Comparison of ENCODE assay signal across 1 cellular context in the genomic region with DNA sequence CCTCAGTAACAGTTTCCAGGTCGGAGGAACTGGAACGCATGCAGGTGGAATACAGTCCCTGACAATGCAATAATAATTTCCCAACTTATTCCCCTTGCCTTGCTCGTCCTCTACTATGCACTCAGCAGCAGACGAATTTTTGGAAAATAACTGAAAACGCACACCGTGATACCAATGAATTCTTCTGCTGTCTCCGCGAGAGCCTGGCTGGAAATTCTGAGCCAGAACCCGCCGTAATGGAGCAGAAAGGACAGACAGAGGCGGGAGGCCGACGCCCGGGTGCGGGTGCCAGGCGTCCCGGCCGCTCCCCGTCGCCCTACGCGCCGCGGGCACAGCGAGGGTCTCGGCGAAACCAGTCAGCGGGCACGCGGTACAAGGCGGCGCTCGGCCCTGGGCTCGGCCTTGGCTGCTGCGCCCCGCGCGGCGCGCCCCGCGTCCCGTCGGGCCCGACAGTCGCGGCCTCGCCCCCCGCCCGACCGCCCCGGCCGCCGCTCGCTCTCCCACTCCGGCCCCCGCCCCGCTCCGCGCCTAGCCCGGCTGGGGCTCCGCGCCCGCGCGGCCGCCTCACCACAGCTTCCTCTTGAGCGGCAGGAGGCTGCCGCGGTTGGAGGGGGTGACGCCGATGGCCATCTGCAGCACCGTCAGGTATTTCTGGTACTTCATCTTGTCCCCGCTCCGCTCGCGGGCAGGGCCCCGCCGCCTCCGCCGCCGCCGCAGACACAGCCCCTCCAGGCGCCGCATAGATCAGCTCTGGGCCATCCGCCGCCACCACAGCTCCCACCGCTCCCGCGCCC.
A peak's percentile ranks its signal among the peaks of the same experiment; 100 is the strongest.
TF ChIP-seq lines count a peak whose summit lies in the region.

No MANE protein-coding gene starts in this region.

TF ChIP-seq in HEK293, 187 proteins besides CTCF, POLR2A, EP300 and RAD21 (continued from another document):
- TF ChIP-seq, protein P1, sequence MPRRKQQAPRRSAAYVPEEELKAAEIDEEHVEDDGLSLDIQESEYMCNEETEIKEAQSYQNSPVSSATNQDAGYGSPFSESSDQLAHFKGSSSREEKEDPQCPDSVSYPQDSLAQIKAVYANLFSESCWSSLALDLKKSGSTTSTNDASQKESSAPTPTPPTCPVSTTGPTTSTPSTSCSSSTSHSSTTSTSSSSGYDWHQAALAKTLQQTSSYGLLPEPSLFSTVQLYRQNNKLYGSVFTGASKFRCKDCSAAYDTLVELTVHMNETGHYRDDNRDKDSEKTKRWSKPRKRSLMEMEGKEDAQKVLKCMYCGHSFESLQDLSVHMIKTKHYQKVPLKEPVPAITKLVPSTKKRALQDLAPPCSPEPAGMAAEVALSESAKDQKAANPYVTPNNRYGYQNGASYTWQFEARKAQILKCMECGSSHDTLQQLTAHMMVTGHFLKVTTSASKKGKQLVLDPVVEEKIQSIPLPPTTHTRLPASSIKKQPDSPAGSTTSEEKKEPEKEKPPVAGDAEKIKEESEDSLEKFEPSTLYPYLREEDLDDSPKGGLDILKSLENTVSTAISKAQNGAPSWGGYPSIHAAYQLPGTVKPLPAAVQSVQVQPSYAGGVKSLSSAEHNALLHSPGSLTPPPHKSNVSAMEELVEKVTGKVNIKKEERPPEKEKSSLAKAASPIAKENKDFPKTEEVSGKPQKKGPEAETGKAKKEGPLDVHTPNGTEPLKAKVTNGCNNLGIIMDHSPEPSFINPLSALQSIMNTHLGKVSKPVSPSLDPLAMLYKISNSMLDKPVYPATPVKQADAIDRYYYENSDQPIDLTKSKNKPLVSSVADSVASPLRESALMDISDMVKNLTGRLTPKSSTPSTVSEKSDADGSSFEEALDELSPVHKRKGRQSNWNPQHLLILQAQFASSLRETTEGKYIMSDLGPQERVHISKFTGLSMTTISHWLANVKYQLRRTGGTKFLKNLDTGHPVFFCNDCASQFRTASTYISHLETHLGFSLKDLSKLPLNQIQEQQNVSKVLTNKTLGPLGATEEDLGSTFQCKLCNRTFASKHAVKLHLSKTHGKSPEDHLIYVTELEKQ (tag by site-specific recombination; IDR thresholded peaks at IDR 0.05; ENCODE audit: borderline replicate concordance), result no peak
- no peak for TF ChIP-seq ZNF521 (tag by site-specific recombination; IDR thresholded peaks at IDR 0.05)
- no peak for TF ChIP-seq ZNF701 (tag by site-specific recombination; IDR thresholded peaks at IDR 0.05)
- no peak for TF ChIP-seq ZNF114 (tag by site-specific recombination; IDR thresholded peaks at IDR 0.05)
- TF ChIP-seq REST (tag by site-specific recombination; IDR thresholded peaks at IDR 0.05), result no peak
- TF ChIP-seq ZNF266 (tag by site-specific recombination; IDR thresholded peaks at IDR 0.05; ENCODE audit: low read depth), result no peak
- TF ChIP-seq ZNF221 (tag by site-specific recombination; IDR thresholded peaks at IDR 0.05; ENCODE audit: borderline replicate concordance), result no peak
- TF ChIP-seq ZNF626 (tag by site-specific recombination; IDR thresholded peaks at IDR 0.05), result no peak
- TF ChIP-seq, protein P2, sequence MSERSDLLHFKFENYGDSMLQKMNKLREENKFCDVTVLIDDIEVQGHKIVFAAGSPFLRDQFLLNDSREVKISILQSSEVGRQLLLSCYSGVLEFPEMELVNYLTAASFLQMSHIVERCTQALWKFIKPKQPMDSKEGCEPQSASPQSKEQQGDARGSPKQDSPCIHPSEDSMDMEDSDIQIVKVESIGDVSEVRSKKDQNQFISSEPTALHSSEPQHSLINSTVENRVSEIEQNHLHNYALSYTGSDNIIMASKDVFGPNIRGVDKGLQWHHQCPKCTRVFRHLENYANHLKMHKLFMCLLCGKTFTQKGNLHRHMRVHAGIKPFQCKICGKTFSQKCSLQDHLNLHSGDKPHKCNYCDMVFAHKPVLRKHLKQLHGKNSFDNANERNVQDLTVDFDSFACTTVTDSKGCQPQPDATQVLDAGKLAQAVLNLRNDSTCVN (tag by site-specific recombination; optimal IDR thresholded peaks at IDR 0.05), result peak; percentile 71
- no peak for TF ChIP-seq ZNF19 (tag by site-specific recombination; IDR thresholded peaks at IDR 0.05; ENCODE audit: low read depth)
- no peak for TF ChIP-seq OSR2 (tag by site-specific recombination; IDR thresholded peaks at IDR 0.05)
- TF ChIP-seq, protein P3, sequence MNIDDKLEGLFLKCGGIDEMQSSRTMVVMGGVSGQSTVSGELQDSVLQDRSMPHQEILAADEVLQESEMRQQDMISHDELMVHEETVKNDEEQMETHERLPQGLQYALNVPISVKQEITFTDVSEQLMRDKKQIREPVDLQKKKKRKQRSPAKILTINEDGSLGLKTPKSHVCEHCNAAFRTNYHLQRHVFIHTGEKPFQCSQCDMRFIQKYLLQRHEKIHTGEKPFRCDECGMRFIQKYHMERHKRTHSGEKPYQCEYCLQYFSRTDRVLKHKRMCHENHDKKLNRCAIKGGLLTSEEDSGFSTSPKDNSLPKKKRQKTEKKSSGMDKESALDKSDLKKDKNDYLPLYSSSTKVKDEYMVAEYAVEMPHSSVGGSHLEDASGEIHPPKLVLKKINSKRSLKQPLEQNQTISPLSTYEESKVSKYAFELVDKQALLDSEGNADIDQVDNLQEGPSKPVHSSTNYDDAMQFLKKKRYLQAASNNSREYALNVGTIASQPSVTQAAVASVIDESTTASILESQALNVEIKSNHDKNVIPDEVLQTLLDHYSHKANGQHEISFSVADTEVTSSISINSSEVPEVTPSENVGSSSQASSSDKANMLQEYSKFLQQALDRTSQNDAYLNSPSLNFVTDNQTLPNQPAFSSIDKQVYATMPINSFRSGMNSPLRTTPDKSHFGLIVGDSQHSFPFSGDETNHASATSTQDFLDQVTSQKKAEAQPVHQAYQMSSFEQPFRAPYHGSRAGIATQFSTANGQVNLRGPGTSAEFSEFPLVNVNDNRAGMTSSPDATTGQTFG (tag by site-specific recombination; IDR thresholded peaks at IDR 0.05; ENCODE audit: borderline replicate concordance), result no peak
- TF ChIP-seq ZNF335 (tag by site-specific recombination; conservative IDR thresholded peaks at IDR 0.05), result peak; percentile 70
- no peak for TF ChIP-seq ZNF792 (tag by site-specific recombination; IDR thresholded peaks at IDR 0.05)
- TF ChIP-seq ZNF184 (tag by site-specific recombination; IDR thresholded peaks at IDR 0.05), result no peak
- TF ChIP-seq ZBTB8A (tag by site-specific recombination; IDR thresholded peaks at IDR 0.05), result peak; percentile 72
- TF ChIP-seq ZNF664 (tag by site-specific recombination; IDR thresholded peaks at IDR 0.05), result no peak
- no peak for TF ChIP-seq ZNF571 (tag by site-specific recombination; IDR thresholded peaks at IDR 0.05)
- no peak for TF ChIP-seq SP2 (tag by site-specific recombination; IDR thresholded peaks at IDR 0.05)
- no peak for TF ChIP-seq ZBTB1 (tag by site-specific recombination; IDR thresholded peaks at IDR 0.05)
- no peak for TF ChIP-seq ZNF624 (tag by site-specific recombination; IDR thresholded peaks at IDR 0.05)
- no peak for TF ChIP-seq ZBTB6 (tag by site-specific recombination; IDR thresholded peaks at IDR 0.05)
- TF ChIP-seq, protein P4, sequence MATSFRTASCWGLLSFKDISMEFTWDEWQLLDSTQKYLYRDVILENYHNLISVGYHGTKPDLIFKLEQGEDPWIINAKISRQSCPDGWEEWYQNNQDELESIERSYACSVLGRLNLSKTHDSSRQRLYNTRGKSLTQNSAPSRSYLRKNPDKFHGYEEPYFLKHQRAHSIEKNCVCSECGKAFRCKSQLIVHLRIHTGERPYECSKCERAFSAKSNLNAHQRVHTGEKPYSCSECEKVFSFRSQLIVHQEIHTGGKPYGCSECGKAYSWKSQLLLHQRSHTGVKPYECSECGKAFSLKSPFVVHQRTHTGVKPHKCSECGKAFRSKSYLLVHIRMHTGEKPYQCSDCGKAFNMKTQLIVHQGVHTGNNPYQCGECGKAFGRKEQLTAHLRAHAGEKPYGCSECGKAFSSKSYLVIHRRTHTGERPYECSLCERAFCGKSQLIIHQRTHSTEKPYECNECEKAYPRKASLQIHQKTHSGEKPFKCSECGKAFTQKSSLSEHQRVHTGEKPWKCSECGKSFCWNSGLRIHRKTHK (tag by site-specific recombination; IDR thresholded peaks at IDR 0.05), result no peak
- no peak for TF ChIP-seq ZNF426 (tag by site-specific recombination; IDR thresholded peaks at IDR 0.05)
- no peak for TF ChIP-seq ZNF202 (tag by site-specific recombination; IDR thresholded peaks at IDR 0.05; ENCODE audit: borderline replicate concordance)
- TF ChIP-seq REPIN1 (tag by site-specific recombination; IDR thresholded peaks at IDR 0.05; ENCODE audit: low read depth), result no peak
- TF ChIP-seq ZBTB20 (tag by site-specific recombination; IDR thresholded peaks at IDR 0.05), result peak; percentile 70
- TF ChIP-seq ZNF600 (tag by site-specific recombination; IDR thresholded peaks at IDR 0.05), result 0 out of 2 replicates have a peak, but pooled peaks have one; percentile 16
- TF ChIP-seq GLI2 (tag by site-specific recombination; IDR thresholded peaks at IDR 0.05; ENCODE audit: borderline replicate concordance, low read depth), result no peak
- TF ChIP-seq, protein P5, sequence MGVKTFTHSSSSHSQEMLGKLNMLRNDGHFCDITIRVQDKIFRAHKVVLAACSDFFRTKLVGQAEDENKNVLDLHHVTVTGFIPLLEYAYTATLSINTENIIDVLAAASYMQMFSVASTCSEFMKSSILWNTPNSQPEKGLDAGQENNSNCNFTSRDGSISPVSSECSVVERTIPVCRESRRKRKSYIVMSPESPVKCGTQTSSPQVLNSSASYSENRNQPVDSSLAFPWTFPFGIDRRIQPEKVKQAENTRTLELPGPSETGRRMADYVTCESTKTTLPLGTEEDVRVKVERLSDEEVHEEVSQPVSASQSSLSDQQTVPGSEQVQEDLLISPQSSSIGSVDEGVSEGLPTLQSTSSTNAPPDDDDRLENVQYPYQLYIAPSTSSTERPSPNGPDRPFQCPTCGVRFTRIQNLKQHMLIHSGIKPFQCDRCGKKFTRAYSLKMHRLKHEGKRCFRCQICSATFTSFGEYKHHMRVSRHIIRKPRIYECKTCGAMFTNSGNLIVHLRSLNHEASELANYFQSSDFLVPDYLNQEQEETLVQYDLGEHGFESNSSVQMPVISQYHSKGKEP (tag by site-specific recombination; IDR thresholded peaks at IDR 0.05), result no peak
- no peak for TF ChIP-seq ZNF530 (tag by site-specific recombination; IDR thresholded peaks at IDR 0.05; ENCODE audit: low read depth)
- no peak for TF ChIP-seq ZNF138 (tag by site-specific recombination; IDR thresholded peaks at IDR 0.05; ENCODE audit: borderline replicate concordance)
